8 cellular contexts compared by ENCODE assay signal in genomic region chr7:636396-636795, GRCh38.
DNase-seq lines count a peak whose midpoint lies in the region; ATAC-seq, FAIRE-seq and TF ChIP-seq lines count a peak whose summit lies in the region.

No MANE protein-coding gene starts in this region.

- H3K36me3 Mint-ChIP-seq in CD8-positive, alpha-beta memory T cell = no peaks in the 10 kb centered on the region
- no peaks in the 10 kb centered on the region for H3K36me3 Mint-ChIP-seq in astrocyte (ENCODE audit: low read depth, unreplicated experiment)

- H3K4me2 ChIP-seq in astrocyte (ENCODE audit: low read length) = no peak overlapping the region
- H3K4me2 ChIP-seq in mesenchymal stem cell (ENCODE audit: low read length, poor library complexity, severe bottlenecking) = no peak overlapping the region

- H3K79me2 ChIP-seq in astrocyte (ENCODE audit: insufficient read depth, low read length) = no peaks in the 10 kb centered on the region

- ATAC-seq in Panc1 (peak; percentile 96), HG03354 (IDR thresholded peaks at IDR 0.05; ENCODE audit: poor library complexity, severe bottlenecking, unreplicated experiment) (no peak), GM21526 (IDR thresholded peaks at IDR 0.05; ENCODE audit: low FRiP score, unreplicated experiment) (no peak)

- CTCF ChIA-PET in CD8-positive, alpha-beta memory T cell (lab: Charles Lee) = interaction anchor here (0.7 to 3.8 kb wide), 7 partner anchors 9 to 314 kb away, joined by 3 to 21 read pairs (median 3); no protein-coding TSS in a partner anchor
- CTCF ChIA-PET in Panc1 (lab: Charles Lee) = interaction anchor here (0.6 to 1.5 kb wide), 10 partner anchors 8 to 356 kb away, joined by 3 to 5 read pairs (median 4); partner anchors contain the start of gene PDGFA

- no peak overlapping the region for H2BK12ac ChIP-seq in mesenchymal stem cell (ENCODE audit: low read length in 2 of 2)

- BruUV-seq in Panc1 (replicated peaks; lab: Mats Ljungman, UMichigan) = no TSS peak

- H3K27ac Mint-ChIP-seq in CD8-positive, alpha-beta memory T cell = peak overlapping the region in 3 of 8 donors; percentile 47 to 68 (median 63)
- no peak overlapping the region for H3K27ac Mint-ChIP-seq in astrocyte (ENCODE audit: unreplicated experiment)

- no peaks in the 10 kb centered on the region for H3K27me3 ChIP-seq in CD8-positive, alpha-beta memory T cell (ENCODE audit: insufficient read depth, low read length, poor library complexity, severe bottlenecking)
- H3K27me3 ChIP-seq in Panc1 (ENCODE audit: control insufficient read depth, insufficient read depth, low read length) (no peaks in the 10 kb centered on the region), astrocyte (ENCODE audit: insufficient read depth, low read length) (no peaks in the 10 kb centered on the region), mesenchymal stem cell (ENCODE audit: control insufficient read depth in 1 of 2, insufficient read depth in 1 of 2, low read length in 2 of 2) (no peaks in the 10 kb centered on the region)

- H4K8ac ChIP-seq in mesenchymal stem cell (ENCODE audit: low read length) = no peak overlapping the region

- H2AFZ ChIP-seq in astrocyte (ENCODE audit: low read depth, low read length) (no peak overlapping the region), mesenchymal stem cell (ENCODE audit: low read depth, low read length) (no peak overlapping the region)

- H3K27me3 Mint-ChIP-seq in CD8-positive, alpha-beta memory T cell = no peaks in the 10 kb centered on the region
- peaks cover 5% of the 10 kb centered on the region for H3K27me3 Mint-ChIP-seq in astrocyte (ENCODE audit: low read depth, unreplicated experiment)

- no peak overlapping the region for H2AK5ac ChIP-seq in mesenchymal stem cell (ENCODE audit: low read length, severe bottlenecking)

- in situ Hi-C loops in Panc1 (cut with HindIII; ENCODE audit: low pct_unique_long_range_greater_than_20kb, low sequenced_read_pairs) = no loop called here

- H3K9ac ChIP-seq in astrocyte (ENCODE audit: low read length) (no peak overlapping the region), mesenchymal stem cell (ENCODE audit: low read length) (no peak overlapping the region)

- no peak overlapping the region for H2BK5ac ChIP-seq in mesenchymal stem cell (ENCODE audit: low read depth, low read length, poor library complexity, severe bottlenecking)

- H3K4ac ChIP-seq in mesenchymal stem cell (ENCODE audit: low read depth in 1 of 2, low read length in 2 of 2) = no peak overlapping the region

- peak overlapping the region; percentile 47 for H3K27ac ChIP-seq in CD8-positive, alpha-beta memory T cell (ENCODE audit: low read depth, low read length)
- peak overlapping the region; percentile 62 for H3K27ac ChIP-seq in Panc1 (ENCODE audit: low read length)
- H3K27ac ChIP-seq in astrocyte (ENCODE audit: low read depth, low read length) = no peak overlapping the region
- H3K27ac ChIP-seq in mesenchymal stem cell (ENCODE audit: low read length, poor library complexity, severe bottlenecking) = no peak overlapping the region

- FAIRE-seq in astrocyte (lab: Jason Lieb, UNC) = no peak

- TF ChIP-seq CTCF in Panc1 (IDR thresholded peaks at IDR 0.05) (no peak; the same call in 1 of the 2 replicates), astrocyte (IDR thresholded peaks at IDR 0.05; ENCODE audit: insufficient read depth, low read depth, low read length) (peak; percentile 7)

- H2BK15ac ChIP-seq in mesenchymal stem cell (ENCODE audit: low read depth, poor library complexity, severe bottlenecking) = peak overlapping the region; percentile 68

- POLR2A ChIA-PET in CD8-positive, alpha-beta memory T cell (lab: Charles Lee) = no interaction called here
- POLR2A ChIA-PET in Panc1 (lab: Charles Lee) = interaction anchor here (0.6 kb wide), 1 partner anchor 20 kb away, joined by 6 read pairs; no protein-coding TSS in a partner anchor

- H3K9me3 Mint-ChIP-seq in CD8-positive, alpha-beta memory T cell = no peaks in the 10 kb centered on the region
- H3K9me3 Mint-ChIP-seq in astrocyte (ENCODE audit: unreplicated experiment) = no peaks in the 10 kb centered on the region

- H4K20me1 ChIP-seq in astrocyte (ENCODE audit: insufficient read depth, low read length) = no peaks in the 10 kb centered on the region

- H3K23ac ChIP-seq in mesenchymal stem cell (ENCODE audit: low read length in 2 of 2) = no peak overlapping the region

- peak overlapping the region; percentile 79 for H4K91ac ChIP-seq in mesenchymal stem cell (ENCODE audit: low read length)

- peak; percentile 38 to 72 (median 47) for DNase-seq in CD8-positive, alpha-beta memory T cell
- DNase-seq in Panc1 (ENCODE audit: low read depth, low spot score) = peak; percentile 61
- no peak for DNase-seq in astrocyte (ENCODE audit: low read depth)
- DNase-seq in mesenchymal stem cell = peak; percentile 38
- no peak for DNase-seq in NCI-H2227 treated with DMSO at 0.1 percent for 48 hours (lab: John Stamatoyannopoulos, UW)
- DNase-seq in cerebellar nuclear complex (lab: John Stamatoyannopoulos, UW) = no peak

- WGBS in mesenchymal stem cell = 96% methylated on average over 16 of the region's 17 CpGs

- H3K79me1 ChIP-seq in mesenchymal stem cell (replicated peaks; ENCODE audit: low read length, poor library complexity, severe bottlenecking) = peaks cover 6% of the 10 kb centered on the region

- H2BK120ac ChIP-seq in mesenchymal stem cell (ENCODE audit: low read depth, low read length) = no peak overlapping the region

- H3K4me1 Mint-ChIP-seq in CD8-positive, alpha-beta memory T cell = peaks cover 8 to 14% (median 10%) of the 10 kb centered on the region in 3 donors
- H3K4me1 Mint-ChIP-seq in astrocyte (ENCODE audit: low read depth, unreplicated experiment) = no peaks in the 10 kb centered on the region

- no peaks in the 10 kb centered on the region for H3K36me3 ChIP-seq in CD8-positive, alpha-beta memory T cell (ENCODE audit: insufficient read depth, low read length)
- H3K36me3 ChIP-seq in Panc1 (ENCODE audit: control insufficient read depth, insufficient read depth, low read length) = no peaks in the 10 kb centered on the region
- no peaks in the 10 kb centered on the region for H3K36me3 ChIP-seq in astrocyte (ENCODE audit: insufficient read depth, low read length)
- H3K36me3 ChIP-seq in mesenchymal stem cell (ENCODE audit: control insufficient read depth in 1 of 2, insufficient read depth in 2 of 2, low read depth in 1 of 2, low read length in 2 of 2) = peaks cover 0 to 15% of the 10 kb centered on the region in 2 experiments

- no peaks in the 10 kb centered on the region for H3K9me3 ChIP-seq in CD8-positive, alpha-beta memory T cell (ENCODE audit: low read length)
- no peaks in the 10 kb centered on the region for H3K9me3 ChIP-seq in Panc1 (ENCODE audit: control insufficient read depth, insufficient read depth, low read depth, low read length)
- H3K9me3 ChIP-seq in astrocyte (ENCODE audit: insufficient read depth, low read depth, low read length) = no peaks in the 10 kb centered on the region
- no peaks in the 10 kb centered on the region for H3K9me3 ChIP-seq in mesenchymal stem cell (ENCODE audit: control insufficient read depth, low read length)

- peak overlapping the region in 1 of 7 donors; percentile 61 for H3K4me3 Mint-ChIP-seq in CD8-positive, alpha-beta memory T cell
- H3K4me3 Mint-ChIP-seq in astrocyte (ENCODE audit: unreplicated experiment) = no peak overlapping the region

- H3K4me1 ChIP-seq in CD8-positive, alpha-beta memory T cell (ENCODE audit: insufficient read depth, low read length) = no peaks in the 10 kb centered on the region
- H3K4me1 ChIP-seq in Panc1 (ENCODE audit: control insufficient read depth, insufficient read depth, low read length) = peaks cover 12% of the 10 kb centered on the region
- H3K4me1 ChIP-seq in astrocyte (ENCODE audit: insufficient read depth, low read length) = no peaks in the 10 kb centered on the region
- peaks cover 1% of the 10 kb centered on the region for H3K4me1 ChIP-seq in mesenchymal stem cell (ENCODE audit: control insufficient read depth, insufficient read depth, low read depth, low read length)

- H3K4me3 ChIP-seq in CD8-positive, alpha-beta memory T cell (ENCODE audit: low read length) = no peak overlapping the region
- H3K4me3 ChIP-seq in Panc1 (ENCODE audit: low read depth in 2 of 2, low read length in 2 of 2) = peak overlapping the region; percentile 42 to 44
- no peak overlapping the region for H3K4me3 ChIP-seq in astrocyte (ENCODE audit: insufficient read depth, low read depth, low read length)
- no peak overlapping the region for H3K4me3 ChIP-seq in mesenchymal stem cell (ENCODE audit: insufficient read depth in 1 of 2, low read depth in 1 of 2, low read length in 2 of 2)

- intact Hi-C loops in Panc1 (cut with micrococcal nuclease; ENCODE audit: unreplicated experiment) = loop anchor here (5.0 to 10.0 kb wide), 2 partner anchors 112 to 304 kb away; no protein-coding TSS in a partner anchor

- H3K18ac ChIP-seq in mesenchymal stem cell (ENCODE audit: low read depth in 1 of 2, low read length in 2 of 2) = no peak overlapping the region

- no peak overlapping the region for H3K14ac ChIP-seq in mesenchymal stem cell (ENCODE audit: low read length in 2 of 2)

Comparison
In these comparisons a context has a peak if more than half of its experiments do, and no peak if none do; other contexts are left out.
1. DNase-seq: peak in CD8-positive, alpha-beta memory T cell (5 of 5), Panc1 (single experiment) and mesenchymal stem cell (single experiment); none in astrocyte (single experiment), NCI-H2227 treated with DMSO at 0.1 percent for 48 hours (single experiment) and cerebellar nuclear complex (0 of 2).
2. H3K27ac ChIP-seq: peak in CD8-positive, alpha-beta memory T cell (single experiment) and Panc1 (single experiment); none in astrocyte (single experiment) and mesenchymal stem cell (single experiment).
3. H3K4me3 ChIP-seq: peak in Panc1 (2 of 2); none in CD8-positive, alpha-beta memory T cell (single experiment), astrocyte (single experiment) and mesenchymal stem cell (0 of 2).